In genomic region chr4:147633113-147633512, GRCh38 we compare ENCODE assay signal across 26 cellular contexts. TPM values are rescaled to one million over a fixed set of nuclear protein-coding genes. Genes with fewer than 3 reads are reported as not detected.
DNase-seq lines count a peak whose midpoint lies in the region; ATAC-seq, FAIRE-seq and TF ChIP-seq lines count a peak whose summit lies in the region.
"Had no signal": no experiment of that assay in that cellular context is flagged by ENCODE, and none has a peak within 500 bp of the region (broad histone marks: within the 10 kb centered on the region; RNA-seq: fewer than 3 reads in every experiment).

No MANE protein-coding gene starts in this region.

- intact Hi-C loops in left lung (cut with DNase I) (no loop called here), thyroid gland (cut with DNase I) (no loop called here)

- in situ Hi-C loops in brain microvascular endothelial cell (cut with HindIII; ENCODE audit: low pct_ligation_motif_present, low sequenced_read_pairs), result no loop called here

- TF ChIP-seq CTCF in HFF-Myc (IDR thresholded peaks at IDR 0.05; ENCODE audit: low read depth, low read length, missing control alignments) (no peak), brain microvascular endothelial cell (IDR thresholded peaks at IDR 0.05; ENCODE audit: low read depth, low read length, missing control alignments) (no peak), left lung (IDR thresholded peaks at IDR 0.05) (no peak), thyroid gland (IDR thresholded peaks at IDR 0.05) (no peak)

- H3K36me3 ChIP-seq in brain microvascular endothelial cell (replicated peaks) (peaks cover 37% of the 10 kb centered on the region), left lung (peaks cover 0 to 91% of the 10 kb centered on the region in 2 donors), thyroid gland (peaks cover 21 to 25% of the 10 kb centered on the region in 2 donors)

- no peaks in the 10 kb centered on the region for H3K4me1 ChIP-seq in left lung
- H3K4me1 ChIP-seq in thyroid gland, result peaks cover 13 to 23% of the 10 kb centered on the region in 2 donors
- H3K4me1 ChIP-seq: heart right ventricle, Peyer's patch, right atrium auricular region, SJCRH30 had no signal

- ATAC-seq in left lung (peak; percentile 70), HG03135 (IDR thresholded peaks at IDR 0.05; ENCODE audit: unreplicated experiment) (no peak)
- ATAC-seq: heart right ventricle; natural killer cell; stimulated activated naive CD8-positive, alpha-beta T cell treated with anti-CD3 and anti-CD28 coated beads, Interleukin-15, Interleukin-2, amounts not matched to agents 100 U/mL and 50 U/mL, for 24 hours had no signal

- no peak for FAIRE-seq in GM12892 (lab: Jason Lieb, UNC)
- FAIRE-seq: G401.6 had no signal

- peak; percentile 38 for DNase-seq in HFF-Myc (ENCODE audit: extremely low read depth, low read depth)
- peak; percentile 35 for DNase-seq in brain microvascular endothelial cell
- DNase-seq in left lung, result no peak
- peak; percentile 68 to 74 for DNase-seq in thyroid gland
- DNase-seq in GM12892 (ENCODE audit: insufficient read length), result no peak
- DNase-seq in activated T-cell treated with anti-CD3 and anti-CD28 coated beads for 4 hours, result no peak
- DNase-seq: activated CD4-positive, alpha-beta T cell treated with anti-CD3 and anti-CD28 coated beads for 1 hour; activated naive CD4-positive, alpha-beta T cell treated with anti-CD3 and anti-CD28 coated beads for 36 hours; activated T-cell treated with anti-CD3 and anti-CD28 coated beads, Interleukin-2, amount 50 U/mL, for 48 hours; caudate nucleus; CD4-positive, alpha-beta T cell; GM23248; heart right ventricle; MV-4-11; natural killer cell; NCI-H526 treated with DMSO at 0.1 percent for 48 hours; Peyer's patch; SJCRH30; stimulated activated CD4-positive, alpha-beta T cell treated with anti-CD3 and anti-CD28 coated beads, Interleukin-12 subunit alpha, Interleukin-12 subunit beta, amount 100 ng/mL, for 4 hours; stimulated activated CD4-positive, alpha-beta T cell treated with anti-CD3 and anti-CD28 coated beads, Interleukin-4, amount 100 ng/mL, for 24 hours; stimulated activated naive CD8-positive, alpha-beta T cell treated with anti-CD3 and anti-CD28 coated beads, Interleukin-15, Interleukin-2, amounts not matched to agents 100 U/mL and 50 U/mL, for 24 hours had no signal

- no peaks in the 10 kb centered on the region for H3K27me3 ChIP-seq in brain microvascular endothelial cell (replicated peaks)
- H3K27me3 ChIP-seq in left lung, result no peaks in the 10 kb centered on the region
- H3K27me3 ChIP-seq in thyroid gland, result no peaks in the 10 kb centered on the region
- H3K27me3 ChIP-seq: heart right ventricle, Peyer's patch, right atrium auricular region, SJCRH30 had no signal

- 46 to 62% methylated on average over 3 of the region's 3 CpGs for whole genome bisulfite sequencing in thyroid gland, 2 donors

- no peak overlapping the region for H3K4me3 ChIP-seq in HFF-Myc (replicated peaks; ENCODE audit: low read depth, low read length)
- H3K4me3 ChIP-seq in brain microvascular endothelial cell (ENCODE audit: low read depth, low read length), result no peak overlapping the region
- no peak overlapping the region for H3K4me3 ChIP-seq in left lung
- H3K4me3 ChIP-seq in thyroid gland (replicated peaks in 1 of 3), result no peak overlapping the region
- H3K4me3 ChIP-seq: GM23248, heart right ventricle, Peyer's patch, right atrium auricular region, SJCRH30, thoracic aorta had no signal

- H3K27ac ChIP-seq in brain microvascular endothelial cell (no peak overlapping the region), left lung (no peak overlapping the region), thyroid gland (peak overlapping the region; percentile 66 to 73 (median 68))
- H3K27ac ChIP-seq: GM23248, heart right ventricle, KMS-11, Peyer's patch, right atrium auricular region, SJCRH30, thoracic aorta had no signal

- no peaks in the 10 kb centered on the region for H3K9me3 ChIP-seq in left lung
- H3K9me3 ChIP-seq in thyroid gland, result no peaks in the 10 kb centered on the region
- H3K9me3 ChIP-seq: Peyer's patch, right atrium auricular region, SJCRH30, thoracic aorta had no signal

- no peak for TF ChIP-seq POLR2A in thyroid gland (IDR thresholded peaks at IDR 0.05)
- TF ChIP-seq POLR2A in GM12892 (IDR thresholded peaks at IDR 0.05; ENCODE audit: low read depth, low read length), result no peak

RNA-seq across cellular contexts. Expression of gene TMEM184C, which starts 15.9 kb away (rescaled TPM):
- total RNA-seq in left lung, result 10 to 100 TPM; 35.5 to 42.1 TPM
- 10 to 100 TPM; 69.6 to 98.5 (median 82.5) TPM for total RNA-seq in thyroid gland
- 11.2 TPM for polyA plus RNA-seq in GM12892 (2012; ENCODE audit: missing spikeins)

RNA-seq across cellular contexts. Expression of gene PRMT9, which starts 50.9 kb away (rescaled TPM):
- total RNA-seq in left lung, result 1 to 10 TPM; 7.4 to 8.9 TPM
- total RNA-seq in thyroid gland, result 10 to 100 TPM; 22.9 to 28.3 (median 26.2) TPM
- 7.9 TPM for polyA plus RNA-seq in GM12892 (2012; ENCODE audit: missing spikeins)

Comparison
In these comparisons a context has a peak if more than half of its experiments do, and no peak if none do; other contexts are left out.
1. DNase-seq: peak in HFF-Myc (single experiment), brain microvascular endothelial cell (single experiment) and thyroid gland (2 of 2); none in left lung (0 of 2), GM12892 (single experiment) and activated T-cell treated with anti-CD3 and anti-CD28 coated beads for 4 hours (single experiment).
2. H3K27ac ChIP-seq: peak in thyroid gland (3 of 3); none in brain microvascular endothelial cell (single experiment) and left lung (0 of 2).